15 cellular contexts compared by ENCODE assay signal in the genomic region with DNA sequence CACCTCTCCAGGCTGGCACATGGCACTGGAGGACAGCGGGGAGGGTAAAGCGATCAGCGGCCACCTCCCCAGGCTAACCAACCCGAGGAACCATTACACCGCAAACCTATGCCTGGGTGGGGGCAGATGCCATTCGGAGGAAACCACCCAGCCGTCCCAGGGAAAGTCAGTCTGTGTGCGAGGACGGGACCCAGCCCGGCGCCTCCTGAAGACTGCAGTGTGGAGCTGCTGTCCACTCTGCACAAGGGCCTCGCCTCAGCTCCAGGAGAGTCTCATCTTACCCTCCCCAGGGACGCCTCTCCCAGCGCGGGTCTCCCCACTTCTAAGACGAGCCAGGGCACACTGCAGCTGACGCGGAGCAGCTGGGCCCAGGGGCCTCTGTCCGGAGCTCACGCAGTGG. TPM values are rescaled to one million over a fixed set of nuclear protein-coding genes. Genes with fewer than 3 reads are reported as not detected.
A peak's percentile ranks its signal among the peaks of the same experiment; 100 is the strongest.
DNase-seq lines count a peak whose midpoint lies in the region; ATAC-seq and TF ChIP-seq lines count a peak whose summit lies in the region.
"Had no signal": no experiment of that assay in that cellular context is flagged by ENCODE, and none has a peak within 500 bp of the region (broad histone marks: within the 10 kb centered on the region; RNA-seq: fewer than 3 reads in every experiment).

No MANE protein-coding gene starts in this region.

- H3K36me3 ChIP-seq in right lobe of liver = peaks cover 0 to 48% (median 16%) of the 10 kb centered on the region in 4 donors

- intact Hi-C loops in right lobe of liver (cut with DNase I) = loop anchor here in 1 of 2 donors (10.0 kb wide), 1 partner anchor 198 kb away; no protein-coding TSS in a partner anchor

- DNase-seq in T-helper 1 cell = no peak
- DNase-seq in HL-60 (ENCODE audit: low read depth in 1 of 2, low spot score in 1 of 2) = no peak
- DNase-seq in activated naive CD8-positive, alpha-beta T cell treated with anti-CD3 and anti-CD28 coated beads, Interleukin-2, amount 50 U/mL, for 24 hours = no peak
- no peak for DNase-seq in osteocyte (ENCODE audit: extremely low spot score, unreplicated experiment)
- DNase-seq in right lobe of liver = no peak
- DNase-seq: caudate nucleus, foreskin fibroblast, mesendoderm, NCI-H1092, NCI-H2227 treated with DMSO at 0.1 percent for 48 hours, Right ventricle myocardium superior had no signal

- H3K4me3 ChIP-seq in HL-60 (replicated peaks; ENCODE audit: insufficient read depth, low read length) (no peak overlapping the region), right lobe of liver (no peak overlapping the region)
- H3K4me3 ChIP-seq: pancreas had no signal

- no peaks in the 10 kb centered on the region for H3K9me3 ChIP-seq in right lobe of liver
- H3K9me3 ChIP-seq: pancreas had no signal

- peak overlapping the region; percentile 63 for H3K27ac Mint-ChIP-seq in T-helper 1 cell treated with Interleukin-12 subunit alpha and Interleukin-12 subunit beta and Interleukin-4 antibody, amounts not matched to agents 30 μg/mL and 1 μg/mL, for 36 hours
- peak overlapping the region; percentile 11 for H3K27ac Mint-ChIP-seq in activated naive CD8-positive, alpha-beta T cell treated with anti-CD3 and anti-CD28 coated beads, Interleukin-2, amount 50 U/mL, for 24 hours
- peak overlapping the region; percentile 94 to 97 (median 96) for H3K27ac Mint-ChIP-seq in nephron
- no peak overlapping the region for H3K27ac Mint-ChIP-seq in osteocyte (ENCODE audit: unreplicated experiment)

- H3K27me3 ChIP-seq in HL-60 (ENCODE audit: insufficient read depth, poor library complexity, severe bottlenecking) (no peaks in the 10 kb centered on the region), right lobe of liver (no peaks in the 10 kb centered on the region)
- H3K27me3 ChIP-seq: pancreas had no signal

- ATAC-seq in activated naive CD8-positive, alpha-beta T cell treated with anti-CD3 and anti-CD28 coated beads, Interleukin-2, amount 50 U/mL, for 24 hours = no peak
- no peak for ATAC-seq in right lobe of liver
- ATAC-seq in HG03175 (IDR thresholded peaks at IDR 0.05; ENCODE audit: unreplicated experiment) = no peak
- ATAC-seq: pancreas had no signal

- 93% methylated on average over 3 of the region's 20 CpGs for WGBS in right lobe of liver (ENCODE audit: insufficient coverage, low coverage, low lambda C conversion rate, missing lambda C conversion rate)

- peak overlapping the region; percentile 80 for H3K27ac ChIP-seq in HL-60 (replicated peaks)
- H3K27ac ChIP-seq in right lobe of liver = no peak overlapping the region
- H3K27ac ChIP-seq: pancreas had no signal

- no peak overlapping the region for H3K4me3 Mint-ChIP-seq in T-helper 1 cell treated with Interleukin-12 subunit alpha and Interleukin-12 subunit beta and Interleukin-4 antibody, amounts not matched to agents 30 μg/mL and 1 μg/mL, for 36 hours
- no peak overlapping the region for H3K4me3 Mint-ChIP-seq in activated naive CD8-positive, alpha-beta T cell treated with anti-CD3 and anti-CD28 coated beads, Interleukin-2, amount 50 U/mL, for 24 hours
- H3K4me3 Mint-ChIP-seq in nephron (peak overlapping the region in 2 of 3 experiments; percentile 48 to 71), osteocyte (ENCODE audit: unreplicated experiment) (no peak overlapping the region)

- H3K4me1 ChIP-seq in right lobe of liver = peaks cover 0 to 12% (median 4%) of the 10 kb centered on the region in 4 donors

- TF ChIP-seq POLR2A in right lobe of liver (IDR thresholded peaks at IDR 0.05) = no peak

- H3K9me3 Mint-ChIP-seq in T-helper 1 cell treated with Interleukin-12 subunit alpha and Interleukin-12 subunit beta and Interleukin-4 antibody, amounts not matched to agents 30 μg/mL and 1 μg/mL, for 36 hours = no peaks in the 10 kb centered on the region
- H3K9me3 Mint-ChIP-seq in activated naive CD8-positive, alpha-beta T cell treated with anti-CD3 and anti-CD28 coated beads, Interleukin-2, amount 50 U/mL, for 24 hours = no peaks in the 10 kb centered on the region
- H3K9me3 Mint-ChIP-seq in nephron (no peaks in the 10 kb centered on the region), osteocyte (ENCODE audit: unreplicated experiment) (no peaks in the 10 kb centered on the region)

- no peaks in the 10 kb centered on the region for H3K27me3 Mint-ChIP-seq in T-helper 1 cell treated with Interleukin-12 subunit alpha and Interleukin-12 subunit beta and Interleukin-4 antibody, amounts not matched to agents 30 μg/mL and 1 μg/mL, for 36 hours (ENCODE audit: low read depth)
- H3K27me3 Mint-ChIP-seq in activated naive CD8-positive, alpha-beta T cell treated with anti-CD3 and anti-CD28 coated beads, Interleukin-2, amount 50 U/mL, for 24 hours = no peaks in the 10 kb centered on the region
- no peaks in the 10 kb centered on the region for H3K27me3 Mint-ChIP-seq in nephron (ENCODE audit: low read depth)
- H3K27me3 Mint-ChIP-seq in osteocyte (ENCODE audit: unreplicated experiment) = no peaks in the 10 kb centered on the region

- no peak for TF ChIP-seq CTCF in HL-60 (IDR thresholded peaks at IDR 0.05; ENCODE audit: insufficient read depth, low read length)
- no peak for TF ChIP-seq CTCF in nephron (IDR thresholded peaks at IDR 0.05; ENCODE audit: unreplicated experiment in 3 of 3)
- TF ChIP-seq CTCF in osteocyte (IDR thresholded peaks at IDR 0.05) = no peak
- no peak for TF ChIP-seq CTCF in right lobe of liver (IDR thresholded peaks at IDR 0.05)

- peaks cover 35% of the 10 kb centered on the region for H3K4me1 Mint-ChIP-seq in T-helper 1 cell treated with Interleukin-12 subunit alpha and Interleukin-12 subunit beta and Interleukin-4 antibody, amounts not matched to agents 30 μg/mL and 1 μg/mL, for 36 hours (ENCODE audit: low read depth)
- peaks cover 32% of the 10 kb centered on the region for H3K4me1 Mint-ChIP-seq in activated naive CD8-positive, alpha-beta T cell treated with anti-CD3 and anti-CD28 coated beads, Interleukin-2, amount 50 U/mL, for 24 hours
- H3K4me1 Mint-ChIP-seq in nephron (peaks cover 46% of the 10 kb centered on the region), osteocyte (ENCODE audit: unreplicated experiment) (peaks cover 19% of the 10 kb centered on the region)

- H3K36me3 Mint-ChIP-seq in T-helper 1 cell treated with Interleukin-12 subunit alpha and Interleukin-12 subunit beta and Interleukin-4 antibody, amounts not matched to agents 30 μg/mL and 1 μg/mL, for 36 hours (ENCODE audit: low read depth) = peaks cover 23% of the 10 kb centered on the region
- H3K36me3 Mint-ChIP-seq in activated naive CD8-positive, alpha-beta T cell treated with anti-CD3 and anti-CD28 coated beads, Interleukin-2, amount 50 U/mL, for 24 hours (ENCODE audit: low read depth) = peaks cover 13% of the 10 kb centered on the region
- H3K36me3 Mint-ChIP-seq in nephron (ENCODE audit: low read depth) = peaks cover 19% of the 10 kb centered on the region
- H3K36me3 Mint-ChIP-seq in osteocyte (ENCODE audit: unreplicated experiment) = peaks cover 6% of the 10 kb centered on the region

RNA-seq across cellular contexts. Expression of a gene that starts 8.0 kb away (rescaled TPM):
- total RNA-seq in osteocyte (120 TPM in 2 replicates), right lobe of liver (100 to 1,000 TPM in 1 of 6 experiments, 10 to 100 TPM in 5; 60.9 to 104 (median 86.1) TPM)

RNA-seq across cellular contexts. Expression of a gene that starts 48.0 kb away (rescaled TPM):
- total RNA-seq in osteocyte (38.9 and 42.4 TPM in 2 replicates), right lobe of liver (10 to 100 TPM; 15.7 to 35.9 (median 23.3) TPM)

RNA-seq across cellular contexts. Expression of a gene that starts 48.3 kb away (rescaled TPM):
- total RNA-seq in osteocyte (39.2 and 42.3 TPM in 2 replicates), right lobe of liver (10 to 100 TPM; 11.9 to 27.6 (median 18.1) TPM)

Comparison
In these comparisons a context has a peak if more than half of its experiments do, and no peak if none do; other contexts are left out.
1. H3K4me3 Mint-ChIP-seq: peak in nephron (2 of 3); none in T-helper 1 cell treated with Interleukin-12 subunit alpha and Interleukin-12 subunit beta and Interleukin-4 antibody, amounts not matched to agents 30 μg/mL and 1 μg/mL, for 36 hours (single experiment), activated naive CD8-positive, alpha-beta T cell treated with anti-CD3 and anti-CD28 coated beads, Interleukin-2, amount 50 U/mL, for 24 hours (single experiment) and osteocyte (single experiment).